Comparison of ENCODE assay signal across 8 cellular contexts in the genomic region with DNA sequence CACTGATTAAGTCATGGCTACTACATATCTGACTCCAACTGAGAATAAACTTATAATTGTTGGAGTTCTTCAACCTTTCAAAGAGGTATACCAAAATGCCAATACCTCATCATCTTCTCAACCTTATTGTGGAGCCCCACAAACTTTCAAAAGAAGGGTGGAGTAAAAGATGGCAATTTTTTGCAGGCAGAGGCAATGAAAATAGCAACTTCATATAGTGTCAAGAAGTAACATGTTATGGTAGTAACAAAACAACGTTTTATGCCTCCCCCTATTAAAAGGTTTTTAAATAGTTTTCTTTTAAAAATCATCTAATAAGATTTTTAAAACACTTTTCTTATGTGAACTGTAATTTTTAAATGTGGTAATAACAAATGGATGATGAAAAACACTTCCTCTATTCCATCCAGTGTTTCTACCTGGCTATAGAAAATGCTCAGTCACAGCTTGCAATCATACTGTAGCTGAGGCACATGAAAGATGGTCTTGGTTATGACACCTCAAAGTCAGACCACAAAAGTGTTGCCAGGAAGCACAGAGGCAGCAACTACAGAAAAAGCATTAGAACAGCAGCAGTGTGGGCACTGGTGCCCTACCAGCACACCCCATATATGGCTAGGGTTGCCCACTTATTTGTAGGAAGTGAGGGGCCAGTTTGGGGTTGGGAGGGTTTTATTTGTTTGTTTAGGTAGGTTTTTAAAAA. TPM values are rescaled to one million over a fixed set of nuclear protein-coding genes. Genes with fewer than 3 reads are reported as not detected.
DNase-seq lines count a peak whose midpoint lies in the region; ATAC-seq lines count a peak whose summit lies in the region.

No MANE protein-coding gene starts in this region.

- ATAC-seq in GM18499 (IDR thresholded peaks at IDR 0.05; ENCODE audit: insufficient read depth, unreplicated experiment) (peak; percentile 98), GM21737 (IDR thresholded peaks at IDR 0.05; ENCODE audit: unreplicated experiment) (peak; percentile 99)

- DNase-seq in LHCN-M2 (ENCODE audit: low read depth) = peak; percentile 21
- DNase-seq in activated effector memory CD4-positive, alpha-beta T cell treated with Interleukin-2 at 50 U/mL for 16 hours = peak; percentile 21
- peak; percentile 35 for DNase-seq in stimulated activated CD4-positive, alpha-beta T cell treated with anti-CD3 and anti-CD28 coated beads, Interleukin-2, amount 100 ng/mL, for 4 hours (ENCODE audit: low read depth)
- no peak for DNase-seq in NCI-H1092 treated with DMSO at 0.1 percent for 48 hours (lab: John Stamatoyannopoulos, UW)
- DNase-seq in NCI-H774 (lab: John Stamatoyannopoulos, UW) = no peak
- no peak for DNase-seq in NCI-H2107 treated with DMSO at 0.1 percent for 48 hours (lab: John Stamatoyannopoulos, UW; ENCODE audit: unreplicated experiment)

RNA-seq across cellular contexts. Expression of gene PPP1R12A, which starts 7.0 kb away (rescaled TPM):
- 57.7 and 80.3 TPM in 2 replicates for total RNA-seq in LHCN-M2 (2014; rRNA removed)
- polyA plus RNA-seq in LHCN-M2 (2012) = 24.0 TPM

Comparison
In these comparisons a context has a peak if more than half of its experiments do, and no peak if none do; other contexts are left out.
1. DNase-seq: peak in LHCN-M2 (single experiment), activated effector memory CD4-positive, alpha-beta T cell treated with Interleukin-2 at 50 U/mL for 16 hours (single experiment) and stimulated activated CD4-positive, alpha-beta T cell treated with anti-CD3 and anti-CD28 coated beads, Interleukin-2, amount 100 ng/mL, for 4 hours (single experiment); none in NCI-H1092 treated with DMSO at 0.1 percent for 48 hours (single experiment), NCI-H774 (single experiment) and NCI-H2107 treated with DMSO at 0.1 percent for 48 hours (single experiment).